In the genomic region with DNA sequence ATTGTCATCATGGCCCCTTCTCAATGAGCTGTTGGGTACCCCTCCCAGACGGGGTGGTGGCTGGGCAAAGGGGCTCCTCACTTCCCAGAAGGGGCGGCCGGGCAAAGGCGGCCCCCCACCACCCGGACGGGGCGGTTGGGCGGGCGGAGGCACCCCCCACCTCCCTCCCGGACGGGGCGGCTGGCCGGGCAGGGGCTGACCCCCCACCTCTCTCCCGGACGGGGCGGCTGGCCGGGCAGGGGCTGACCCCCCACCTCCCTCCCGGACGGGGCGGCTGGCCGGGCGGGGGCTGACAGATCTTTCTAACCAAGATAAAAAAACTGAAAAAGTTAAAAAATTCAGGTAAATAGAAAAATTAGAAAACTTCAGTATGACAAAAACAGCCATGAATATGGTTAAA, we compare ENCODE assay signal across 4 cellular contexts. TPM values are rescaled to one million over a fixed set of nuclear protein-coding genes. Genes with fewer than 3 reads are reported as not detected.
"Had no signal": no experiment of that assay in that cellular context is flagged by ENCODE, and none has a peak within 500 bp of the region (broad histone marks: within the 10 kb centered on the region; RNA-seq: fewer than 3 reads in every experiment).

No MANE protein-coding gene starts in this region.

RNA-seq across cellular contexts. Expression of gene MEFV, which starts 14.8 kb away (rescaled TPM):
- total RNA-seq: activated B cell treated with CpG ODN at 0.5 μM for 24 hours; activated CD4-positive, alpha-beta T cell treated with anti-CD3 and anti-CD28 coated beads, Interleukin-2, amount 10 ng/mL, durations not matched to agents 24 days and 14 days; activated CD8-positive, alpha-beta T cell treated with anti-CD3 and anti-CD28 coated beads for 36 hours; T-helper 1 cell treated with Interleukin-12 subunit alpha and Interleukin-12 subunit beta and Interleukin-4 antibody, amounts not matched to agents 30 ng/mL and 1 ng/mL, for 36 hours had no signal
